Comparison of ENCODE assay signal across 15 cellular contexts in genomic region chr5:178423431-178423830, GRCh38.
DNase-seq lines count a peak whose midpoint lies in the region; ATAC-seq and TF ChIP-seq lines count a peak whose summit lies in the region.
"Had no signal": no experiment of that assay in that cellular context is flagged by ENCODE, and none has a peak within 500 bp of the region (broad histone marks: within the 10 kb centered on the region; RNA-seq: fewer than 3 reads in every experiment).

No MANE protein-coding gene starts in this region.

- H3K36me3 Mint-ChIP-seq in endodermal cell (ENCODE audit: low read depth), result no peaks in the 10 kb centered on the region
- H3K36me3 Mint-ChIP-seq in activated CD8-positive, alpha-beta T cell treated with anti-CD3 and anti-CD28 coated beads, Interleukin-2, amount 10 ng/mL, durations not matched to agents 7 days and 5 days (ENCODE audit: low read depth), result no peaks in the 10 kb centered on the region
- H3K36me3 Mint-ChIP-seq: CD4-positive, alpha-beta memory T cell had no signal

- ATAC-seq in right cardiac atrium, result no peak
- no peak for ATAC-seq in activated CD8-positive, alpha-beta T cell treated with anti-CD3 and anti-CD28 coated beads, Interleukin-2, amount 10 ng/mL, durations not matched to agents 7 days and 5 days

- no peak overlapping the region for H3K27ac Mint-ChIP-seq in endodermal cell
- no peak overlapping the region for H3K27ac Mint-ChIP-seq in activated CD8-positive, alpha-beta T cell treated with anti-CD3 and anti-CD28 coated beads, Interleukin-2, amount 10 ng/mL, durations not matched to agents 7 days and 5 days
- H3K27ac Mint-ChIP-seq: B cell; CD4-positive, alpha-beta memory T cell had no signal

- H3K4me3 Mint-ChIP-seq in endodermal cell, result no peak overlapping the region
- no peak overlapping the region for H3K4me3 Mint-ChIP-seq in activated CD8-positive, alpha-beta T cell treated with anti-CD3 and anti-CD28 coated beads, Interleukin-2, amount 10 ng/mL, durations not matched to agents 7 days and 5 days
- H3K4me3 Mint-ChIP-seq: B cell; CD4-positive, alpha-beta memory T cell; H9 had no signal

- peak; percentile 44 for DNase-seq in right atrium auricular region (ENCODE audit: low spot score)
- no peak for DNase-seq in right cardiac atrium
- DNase-seq in endodermal cell, result peak; percentile 21
- peak; percentile 83 for DNase-seq in mesenteric fat pad (ENCODE audit: low spot score)
- DNase-seq in testis, result peak; percentile 8
- no peak for DNase-seq in putamen (ENCODE audit: low spot score)
- no peak for DNase-seq in activated CD8-positive, alpha-beta T cell treated with anti-CD3 and anti-CD28 coated beads, Interleukin-2, amount 10 ng/mL, durations not matched to agents 7 days and 5 days
- DNase-seq in NCI-H187 (lab: John Stamatoyannopoulos, UW), result no peak
- DNase-seq: C1 segment of cervical spinal cord; CD4-positive, alpha-beta memory T cell; DMS79; EL; GM23248 had no signal

- peaks cover 30% of the 10 kb centered on the region for H3K4me1 Mint-ChIP-seq in endodermal cell
- no peaks in the 10 kb centered on the region for H3K4me1 Mint-ChIP-seq in activated CD8-positive, alpha-beta T cell treated with anti-CD3 and anti-CD28 coated beads, Interleukin-2, amount 10 ng/mL, durations not matched to agents 7 days and 5 days (ENCODE audit: low read depth)
- H3K4me1 Mint-ChIP-seq: B cell; CD4-positive, alpha-beta memory T cell had no signal

- no peaks in the 10 kb centered on the region for H3K9me3 ChIP-seq in right atrium auricular region
- H3K9me3 ChIP-seq in right cardiac atrium (ENCODE audit: control insufficient read depth, low read length), result no peaks in the 10 kb centered on the region
- H3K9me3 ChIP-seq in endodermal cell (ENCODE audit: control insufficient read depth, low read length), result no peaks in the 10 kb centered on the region
- H3K9me3 ChIP-seq in testis, result no peaks in the 10 kb centered on the region

- H3K27me3 ChIP-seq in right atrium auricular region (no peaks in the 10 kb centered on the region), right cardiac atrium (ENCODE audit: control insufficient read depth, insufficient read depth) (no peaks in the 10 kb centered on the region), endodermal cell (ENCODE audit: control insufficient read depth, insufficient read depth, low read length, poor library complexity, severe bottlenecking) (no peaks in the 10 kb centered on the region), testis (no peaks in the 10 kb centered on the region)

- H3K4me3 ChIP-seq in right atrium auricular region (no peak overlapping the region), right cardiac atrium (ENCODE audit: low read length) (no peak overlapping the region), endodermal cell (ENCODE audit: low read length) (no peak overlapping the region), testis (no peak overlapping the region)
- H3K4me3 ChIP-seq: GM23248 had no signal

- 85% methylated on average over 14 of the region's 14 CpGs for WGBS in right cardiac atrium
- 96 to 97% methylated on average over 13 to 14 of the region's 14 CpGs for WGBS in endodermal cell (ENCODE audit: insufficient coverage in 1 of 2, insufficient read length in 1 of 2), 2 experiments
- WGBS in testis, 2 donors, result 94 to 96% methylated on average over 14 of the region's 14 CpGs

- no peaks in the 10 kb centered on the region for H3K9me3 Mint-ChIP-seq in endodermal cell
- H3K9me3 Mint-ChIP-seq in activated CD8-positive, alpha-beta T cell treated with anti-CD3 and anti-CD28 coated beads, Interleukin-2, amount 10 ng/mL, durations not matched to agents 7 days and 5 days (ENCODE audit: insufficient read depth), result no peaks in the 10 kb centered on the region
- H3K9me3 Mint-ChIP-seq: CD4-positive, alpha-beta memory T cell; H9 had no signal

- intact Hi-C loops in right cardiac atrium (cut with DNase I) (no loop called here), testis (cut with DNase I; ENCODE audit: low total_unique reads) (no loop called here)

- TF ChIP-seq CTCF in right atrium auricular region (IDR thresholded peaks at IDR 0.05), result no peak
- no peak for TF ChIP-seq CTCF in endodermal cell (conservative IDR thresholded peaks at IDR 0.05)
- TF ChIP-seq CTCF in testis (IDR thresholded peaks at IDR 0.05), result no peak

- H3K36me3 ChIP-seq in right atrium auricular region (no peaks in the 10 kb centered on the region), endodermal cell (ENCODE audit: control insufficient read depth, insufficient read depth, low read length) (no peaks in the 10 kb centered on the region), testis (ENCODE audit: low read depth, missing control alignments) (no peaks in the 10 kb centered on the region)

- H3K9ac ChIP-seq in endodermal cell (ENCODE audit: extremely low read depth, low read length, poor library complexity, severe bottlenecking), result no peak overlapping the region
- H3K9ac ChIP-seq: GM23248 had no signal

- H3K4me1 ChIP-seq in right atrium auricular region (peaks cover 0 to 12% of the 10 kb centered on the region in 2 donors), right cardiac atrium (ENCODE audit: control insufficient read depth, insufficient read depth, low read length) (no peaks in the 10 kb centered on the region), endodermal cell (ENCODE audit: control insufficient read depth, insufficient read depth, low read length) (peaks cover 6% of the 10 kb centered on the region), testis (no peaks in the 10 kb centered on the region)

- POLR2A ChIA-PET in activated CD8-positive, alpha-beta T cell treated with anti-CD3 and anti-CD28 coated beads, Interleukin-2, amount 10 ng/mL, durations not matched to agents 7 days and 5 days (lab: Charles Lee), result no interaction called here

- H3K27me3 Mint-ChIP-seq in endodermal cell (ENCODE audit: insufficient read depth), result no peaks in the 10 kb centered on the region
- H3K27me3 Mint-ChIP-seq in activated CD8-positive, alpha-beta T cell treated with anti-CD3 and anti-CD28 coated beads, Interleukin-2, amount 10 ng/mL, durations not matched to agents 7 days and 5 days (ENCODE audit: low read depth), result no peaks in the 10 kb centered on the region

- no peak for TF ChIP-seq POLR2A in testis (IDR thresholded peaks at IDR 0.05)

- H3K27ac ChIP-seq in right atrium auricular region, result no peak overlapping the region
- no peak overlapping the region for H3K27ac ChIP-seq in right cardiac atrium (ENCODE audit: low read length)
- no peak overlapping the region for H3K27ac ChIP-seq in endodermal cell (ENCODE audit: low read depth, low read length)
- H3K27ac ChIP-seq in testis, result no peak overlapping the region
- H3K27ac ChIP-seq: GM23248 had no signal

- CTCF ChIA-PET in activated CD8-positive, alpha-beta T cell treated with anti-CD3 and anti-CD28 coated beads, Interleukin-2, amount 10 ng/mL, durations not matched to agents 7 days and 5 days (lab: Charles Lee), result no interaction called here

Comparison
In these comparisons a context has a peak if more than half of its experiments do, and no peak if none do; other contexts are left out.
1. DNase-seq: peak in right atrium auricular region (single experiment), endodermal cell (single experiment), mesenteric fat pad (single experiment) and testis (single experiment); none in right cardiac atrium (0 of 3), putamen (single experiment), activated CD8-positive, alpha-beta T cell treated with anti-CD3 and anti-CD28 coated beads, Interleukin-2, amount 10 ng/mL, durations not matched to agents 7 days and 5 days (single experiment) and NCI-H187 (0 of 2).